20 cellular contexts compared by ENCODE assay signal in the genomic region with DNA sequence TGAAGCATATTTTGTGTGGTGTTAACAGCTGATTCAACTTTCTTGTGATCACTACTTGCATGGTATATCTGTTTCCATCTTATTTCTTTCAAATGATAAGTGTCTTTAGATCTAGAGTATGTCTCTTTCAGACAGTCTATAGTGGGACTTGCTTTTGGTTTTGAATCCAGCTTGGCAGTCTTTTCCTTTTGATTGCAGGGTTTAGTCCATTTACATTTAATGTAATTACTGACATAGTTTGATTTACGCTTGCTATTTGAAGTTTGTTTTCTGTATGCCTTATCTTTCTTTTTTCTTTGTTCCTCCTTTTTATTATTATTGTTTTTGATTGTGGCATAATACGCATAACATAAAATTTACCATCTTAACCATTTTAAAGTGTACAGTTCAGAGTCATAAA. TPM values are rescaled to one million over a fixed set of nuclear protein-coding genes. Genes with fewer than 3 reads are reported as not detected.
DNase-seq lines count a peak whose midpoint lies in the region; ATAC-seq, FAIRE-seq and TF ChIP-seq lines count a peak whose summit lies in the region.
"Had no signal": no experiment of that assay in that cellular context is flagged by ENCODE, and none has a peak within 500 bp of the region (broad histone marks: within the 10 kb centered on the region; RNA-seq: fewer than 3 reads in every experiment).

No MANE protein-coding gene starts in this region.

- FAIRE-seq in K562 (lab: Jason Lieb, UNC): no peak
- FAIRE-seq: A549, D721Med, G401.6, GM12891, GM19239 had no signal

- intact Hi-C loops in HCT116 (cut with micrococcal nuclease): no loop called here
- intact Hi-C loops in K562 (cut with micrococcal nuclease): no loop called here

- no peaks in the 10 kb centered on the region for H3K27me3 Mint-ChIP-seq in WTC11 (ENCODE audit: low read depth)
- H3K27me3 Mint-ChIP-seq: B cell; CD4-positive, alpha-beta T cell had no signal

- TF ChIP-seq CTCF in HCT116 (IDR thresholded peaks at IDR 0.05 in 2 of 3, conservative IDR thresholded peaks at IDR 0.05 in 1 of 3; ENCODE audit: borderline replicate concordance in 1 of 3, insufficient read depth in 1 of 3, low read depth in 2 of 3, low read length in 2 of 3): no peak
- no peak for TF ChIP-seq CTCF in WTC11 (IDR thresholded peaks at IDR 0.05)
- TF ChIP-seq CTCF in K562 (IDR thresholded peaks at IDR 0.05 in 2 of 3, conservative IDR thresholded peaks at IDR 0.05 in 1 of 3; ENCODE audit: insufficient read depth in 2 of 3, low read depth in 1 of 3, low read length in 3 of 3): no peak

- H3K27ac ChIP-seq in HCT116 (ENCODE audit: low read depth, low read length): no peak overlapping the region
- H3K27ac ChIP-seq in K562 (ENCODE audit: extremely low read depth, low read depth, low read length): no peak overlapping the region
- H3K27ac ChIP-seq: 22Rv1, A549, C4-2B had no signal

- no peak for TF ChIP-seq EP300 in K562 (IDR thresholded peaks at IDR 0.05; ENCODE audit: low read length)

- no peaks in the 10 kb centered on the region for H3K27me3 ChIP-seq in HCT116 (ENCODE audit: insufficient read depth, low read length)
- no peaks in the 10 kb centered on the region for H3K27me3 ChIP-seq in K562 (ENCODE audit: control insufficient read depth in 2 of 2, insufficient read depth in 2 of 2, low read length in 2 of 2)
- H3K27me3 ChIP-seq: BLaER1 treated with 17β-estradiol and CSF1 and Interleukin-3, amounts not matched to agents 10 nM and 100 nM had no signal

- WGBS in K562 (ENCODE audit: insufficient coverage, low coverage, missing lambda C conversion rate): 35% methylated on average over 2 of the region's 2 CpGs

- TF ChIP-seq POLR2A in HCT116 (IDR thresholded peaks at IDR 0.05; ENCODE audit: borderline replicate concordance, extremely low read depth, insufficient read depth, insufficient read length) (no peak), K562 (conservative IDR thresholded peaks at IDR 0.05) (no peak)

- H3K36me3 Mint-ChIP-seq in WTC11: peaks cover 20% of the 10 kb centered on the region
- H3K36me3 Mint-ChIP-seq: CD8-positive, alpha-beta T cell had no signal

- DNase-seq in HCT116 (ENCODE audit: low read depth, low spot score) (no peak), WTC11 (ENCODE audit: low spot score) (no peak), K562 (ENCODE audit: extremely low read depth in 1 of 4, low spot score in 3 of 4) (no peak), AG08395 (ENCODE audit: low spot score) (no peak), SHP77 (lab: John Stamatoyannopoulos, UW) (no peak)
- DNase-seq: Caco-2; Calu3; CD4-positive, alpha-beta T cell; CD8-positive, alpha-beta T cell; DMS79 treated with DMSO at 0.1 percent for 48 hours; GF-D8 had no signal

- H3K79me2 ChIP-seq in HCT116 (ENCODE audit: insufficient read depth, low read length) (no peaks in the 10 kb centered on the region), K562 (ENCODE audit: control insufficient read depth, insufficient read depth, low read length) (no peaks in the 10 kb centered on the region)

- no peaks in the 10 kb centered on the region for H3K9me2 ChIP-seq in HCT116 (ENCODE audit: insufficient read depth)

- no peak for ATAC-seq in HCT116
- ATAC-seq in WTC11: no peak
- no peak for ATAC-seq in K562
- ATAC-seq: A549; CD8-positive, alpha-beta T cell had no signal

- H3K9ac ChIP-seq in HCT116 (ENCODE audit: low read length) (no peak overlapping the region), K562 (ENCODE audit: insufficient read depth in 1 of 2, low read depth in 2 of 2, low read length in 2 of 2) (no peak overlapping the region)
- H3K9ac ChIP-seq: BLaER1 treated with 17β-estradiol and CSF1 and Interleukin-3, amounts not matched to agents 10 nM and 100 nM had no signal

- no peaks in the 10 kb centered on the region for H3K4me1 Mint-ChIP-seq in WTC11
- H3K4me1 Mint-ChIP-seq: B cell had no signal

- RAD21 ChIA-PET in HCT116 (lab: Charles Lee; ENCODE audit: low non-redundant PET in 1 of 2, low total read pairs in 2 of 2, uncharacterized antibody in 2 of 2, unreplicated experiment in 2 of 2): no interaction called here

- H3K4me3 Mint-ChIP-seq in WTC11: no peak overlapping the region
- H3K4me3 Mint-ChIP-seq: B cell; CD4-positive, alpha-beta T cell; CD8-positive, alpha-beta T cell had no signal

- H4K20me1 ChIP-seq in HCT116 (ENCODE audit: insufficient read depth) (no peaks in the 10 kb centered on the region), K562 (replicated peaks; ENCODE audit: control insufficient read depth, insufficient read depth, low read length) (no peaks in the 10 kb centered on the region)
- H4K20me1 ChIP-seq: BLaER1 treated with 17β-estradiol and CSF1 and Interleukin-3, amounts not matched to agents 10 nM and 100 nM had no signal

- no peaks in the 10 kb centered on the region for H3K36me3 ChIP-seq in HCT116 (ENCODE audit: control insufficient read depth in 1 of 2, insufficient read depth in 2 of 2, low read length in 2 of 2)
- no peaks in the 10 kb centered on the region for H3K36me3 ChIP-seq in K562 (ENCODE audit: control insufficient read depth, insufficient read depth, low read length)
- H3K36me3 ChIP-seq: BLaER1 treated with 17β-estradiol and CSF1 and Interleukin-3, amounts not matched to agents 10 nM and 100 nM had no signal

- no peak for TF ChIP-seq RAD21 in HCT116 (IDR thresholded peaks at IDR 0.05; ENCODE audit: low read depth)
- no peak for TF ChIP-seq RAD21 in K562 (CRISPR knock-in tag; conservative IDR thresholded peaks at IDR 0.05 in 1 of 2, IDR thresholded peaks at IDR 0.05 in 1 of 2)

- peaks cover 28% of the 10 kb centered on the region for H3K9me3 Mint-ChIP-seq in WTC11

- H2AFZ ChIP-seq in HCT116 (ENCODE audit: low read depth, low read length, poor library complexity, severe bottlenecking) (no peak overlapping the region), K562 (ENCODE audit: low read depth, low read length) (no peak overlapping the region)

- H3K9me3 ChIP-seq in HCT116 (ENCODE audit: control insufficient read depth in 1 of 2, insufficient read depth in 1 of 2, low read depth in 1 of 2, low read length in 2 of 2) (peaks cover 6 to 11% of the 10 kb centered on the region in 2 experiments; a peak in 3 of 4 replicates), K562 (replicated peaks; ENCODE audit: control insufficient read depth, insufficient read depth, low read depth, low read length) (no peaks in the 10 kb centered on the region; the same call in 1 of the 2 replicates)

- no peaks in the 10 kb centered on the region for H3K9me1 ChIP-seq in K562 (ENCODE audit: control insufficient read depth, insufficient read depth, low read length)

- BruUV-seq in HCT116 (replicated peaks; lab: Mats Ljungman, UMichigan) (no TSS peak), K562 (replicated peaks; lab: Mats Ljungman, UMichigan) (no TSS peak)

- in situ Hi-C loops in K562 (cut with MboI): no loop called here

- no peaks in the 10 kb centered on the region for H3K4me1 ChIP-seq in HCT116 (ENCODE audit: control insufficient read depth in 1 of 2, insufficient read depth in 2 of 2, low read length in 2 of 2)
- no peaks in the 10 kb centered on the region for H3K4me1 ChIP-seq in K562 (replicated peaks in 1 of 2; ENCODE audit: control insufficient read depth in 2 of 2, insufficient read depth in 2 of 2, low read length in 2 of 2)
- H3K4me1 ChIP-seq: A549, Caco-2 had no signal

- no peak overlapping the region for H3K4me2 ChIP-seq in HCT116 (ENCODE audit: low read length)
- H3K4me2 ChIP-seq in K562 (ENCODE audit: insufficient read depth, low read length): no peak overlapping the region
- H3K4me2 ChIP-seq: A549; BLaER1 treated with 17β-estradiol and CSF1 and Interleukin-3, amounts not matched to agents 10 nM and 100 nM had no signal

- H3K4me3 ChIP-seq in HCT116 (replicated peaks in 1 of 2; ENCODE audit: low read depth in 1 of 2, low read length in 2 of 2) (no peak overlapping the region), K562 (no peak overlapping the region)
- H3K4me3 ChIP-seq: A549; BLaER1 treated with 17β-estradiol and CSF1 and Interleukin-3, amounts not matched to agents 10 nM and 100 nM had no signal

- POLR2A ChIA-PET in HCT116 (lab: Charles Lee) (no interaction called here), WTC11 (lab: Charles Lee) (interaction anchor here (0.5 kb wide), 1 partner anchor 34 kb away, joined by 3 read pairs; no protein-coding TSS in a partner anchor), K562 (lab: Yijun Ruan, JAX) (interaction anchor here (2.8 kb wide), 1 partner anchor 9 kb away, joined by 10 read pairs; a partner anchor contains a TSS)

- CTCF ChIA-PET in HCT116 (lab: Charles Lee) (no interaction called here), WTC11 (lab: Charles Lee) (no interaction called here), K562 (lab: Yijun Ruan, JAX; ENCODE audit: low intra/inter-chr PET ratio) (no interaction called here)

- H3K27ac Mint-ChIP-seq in WTC11: no peak overlapping the region
- H3K27ac Mint-ChIP-seq: B cell; CD4-positive, alpha-beta T cell; CD8-positive, alpha-beta T cell had no signal

TF ChIP-seq in K562, 482 proteins besides CTCF, POLR2A, EP300 and RAD21 (continues in another document):
- TF ChIP-seq ZNF354B (CRISPR knock-in tag; IDR thresholded peaks at IDR 0.05) (peak; percentile 100), TRIM24 (IDR thresholded peaks at IDR 0.05) (peak; percentile 27 to 66; a peak in 2 of 4 replicates), ADNP (tag; IDR thresholded peaks at IDR 0.05) (0 out of 2 replicates have a peak, but pooled peaks have one; percentile 37), ZC3H8 (IDR thresholded peaks at IDR 0.05) (no peak), NR2C2 (CRISPR knock-in tag; IDR thresholded peaks at IDR 0.05) (no peak), NR2C2 (tag; IDR thresholded peaks at IDR 0.05) (no peak)

RNA-seq across cellular contexts. Expression of a gene that starts 9.2 kb away (rescaled TPM):
- total RNA-seq in HCT116 (2021; ENCODE audit: unreplicated experiment): 66.2 TPM
- polyA plus RNA-seq in HCT116 (2012): 38.3 and 43.2 TPM in 2 replicates
- 59.9 to 69.3 TPM (median 61.4 TPM) in 3 replicates for total RNA-seq in WTC11 (2021)
- total RNA-seq in K562 (2011; cell fraction: chromatin; rRNA removed; ENCODE audit: low replicate concordance): 20.8 and 41.1 TPM in 2 replicates
- total RNA-seq in K562 (2011; cell fraction: nucleolus; rRNA removed): 20.5 and 24.7 TPM in 2 replicates
- total RNA-seq in K562 (2011; cell fraction: nucleoplasm; rRNA removed): 29.5 and 36.5 TPM in 2 replicates
- 64.5 and 68.0 TPM in 2 replicates for total RNA-seq in K562 (2014; rRNA removed)
- 60.2 and 67.7 TPM in 2 replicates for total RNA-seq in K562 (2014; rRNA removed; fragmentation: Illumina TruSeq; extraction: Trizol)
- total RNA-seq in K562 (2015; rRNA removed; fragmentation: Illumina TruSeq; extraction: Trizol): 62.5 and 65.9 TPM in 2 replicates
- 65.3 and 70.0 TPM in 2 replicates for total RNA-seq in K562 (2021)
- polyA plus RNA-seq in K562 (2011; rRNA removed): 58.3 and 58.4 TPM in 2 replicates
- 62.4 and 72.6 TPM in 2 replicates for polyA plus RNA-seq in K562 (2011; cell fraction: cytosol; rRNA removed)
- 30.6 and 32.7 TPM in 2 replicates for polyA plus RNA-seq in K562 (2011; cell fraction: nucleus; rRNA removed)
- polyA plus RNA-seq in K562 (2012): 46.1 and 50.9 TPM in 2 replicates
- 56.1 and 61.3 TPM in 2 replicates for polyA plus RNA-seq in K562 (2014; fragmentation: Illumina TruSeq; extraction: Trizol)
- polyA plus RNA-seq in K562 (2014; fragmentation: Nextera tagmentation; extraction: Ambion mirVana): 10 to 100 TPM; 10.9 to 13.1 TPM
- polyA plus RNA-seq in K562 (2014; rRNA removed): 60.4 and 69.6 TPM in 2 replicates
- polyA minus RNA-seq in K562 (2011; rRNA and poly(A)+ RNA removed): 74.0 and 77.6 TPM in 2 replicates
- 44.2 and 45.3 TPM in 2 replicates for polyA minus RNA-seq in K562 (2011; cell fraction: cytosol; rRNA and poly(A)+ RNA removed)
- 20.2 and 27.3 TPM in 2 replicates for polyA minus RNA-seq in K562 (2011; cell fraction: nucleus; rRNA and poly(A)+ RNA removed)
